ENCODE assay signal across 12 cellular contexts in the genomic region with DNA sequence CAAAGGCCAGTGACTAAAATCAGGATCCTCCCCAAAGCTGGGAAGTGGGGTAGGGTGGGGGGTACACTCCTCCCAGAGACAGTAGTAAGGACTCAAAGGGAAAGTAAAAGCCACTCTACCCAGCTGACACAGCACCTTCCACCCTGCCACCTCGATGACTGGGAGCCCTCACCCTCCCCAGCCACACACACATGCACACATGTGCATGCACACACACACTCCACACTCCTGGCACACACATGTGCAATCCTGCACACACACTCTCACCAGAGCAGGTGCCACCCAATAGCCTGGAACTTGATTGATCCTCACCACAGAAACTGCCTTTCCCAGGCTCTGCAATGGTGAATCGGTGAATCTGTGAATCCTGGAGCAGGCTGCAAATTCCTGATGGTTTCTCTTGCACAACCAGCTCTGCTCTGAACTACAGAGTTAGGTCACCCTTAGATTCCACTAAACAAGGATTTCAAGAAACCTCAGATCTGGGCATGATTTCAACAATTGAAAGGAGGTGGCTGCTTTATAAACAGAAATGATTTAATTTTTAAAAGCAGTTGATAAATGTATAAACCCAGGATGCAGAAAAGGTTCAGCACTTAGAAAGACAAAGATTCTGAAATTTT. TPM values are rescaled to one million over a fixed set of nuclear protein-coding genes. Genes with fewer than 3 reads are reported as not detected.
DNase-seq lines count a peak whose midpoint lies in the region; ATAC-seq lines count a peak whose summit lies in the region.
"Had no signal": no experiment of that assay in that cellular context is flagged by ENCODE, and none has a peak within 500 bp of the region (broad histone marks: within the 10 kb centered on the region; RNA-seq: fewer than 3 reads in every experiment).

No MANE protein-coding gene starts in this region.

- DNase-seq in GM04504 (ENCODE audit: low read depth) (peak; percentile 54), amniotic epithelial cell (ENCODE audit: low read depth) (peak; percentile 57), glomerular visceral epithelial cell (ENCODE audit: extremely low spot score) (peak; percentile 56), renal cortical epithelial cell (ENCODE audit: low read depth) (peak; percentile 90), NCI-H345 treated with DMSO at 0.1 percent for 48 hours (lab: John Stamatoyannopoulos, UW; ENCODE audit: unreplicated experiment) (no peak), D341Med (ENCODE audit: low spot score) (no peak)
- DNase-seq: hippocampal formation; KBM-7; stimulated activated naive CD4-positive, alpha-beta T cell; WERI-Rb-1 had no signal

- ATAC-seq in HG02798 (IDR thresholded peaks at IDR 0.05; ENCODE audit: poor library complexity, unreplicated experiment) (no peak), GM18907 (IDR thresholded peaks at IDR 0.05; ENCODE audit: unreplicated experiment) (no peak)

RNA-seq across cellular contexts. Expression of a gene that starts 21.5 kb away (rescaled TPM):
- total RNA-seq in renal cortical epithelial cell = 9.0 and 31.7 TPM in 2 replicates

Comparison
In these comparisons a context has a peak if more than half of its experiments do, and no peak if none do; other contexts are left out.
1. DNase-seq: peak in GM04504 (single experiment), amniotic epithelial cell (single experiment), glomerular visceral epithelial cell (single experiment) and renal cortical epithelial cell (single experiment); none in NCI-H345 treated with DMSO at 0.1 percent for 48 hours (single experiment) and D341Med (single experiment).